Comparison of ENCODE assay signal across 15 cellular contexts in the genomic region with DNA sequence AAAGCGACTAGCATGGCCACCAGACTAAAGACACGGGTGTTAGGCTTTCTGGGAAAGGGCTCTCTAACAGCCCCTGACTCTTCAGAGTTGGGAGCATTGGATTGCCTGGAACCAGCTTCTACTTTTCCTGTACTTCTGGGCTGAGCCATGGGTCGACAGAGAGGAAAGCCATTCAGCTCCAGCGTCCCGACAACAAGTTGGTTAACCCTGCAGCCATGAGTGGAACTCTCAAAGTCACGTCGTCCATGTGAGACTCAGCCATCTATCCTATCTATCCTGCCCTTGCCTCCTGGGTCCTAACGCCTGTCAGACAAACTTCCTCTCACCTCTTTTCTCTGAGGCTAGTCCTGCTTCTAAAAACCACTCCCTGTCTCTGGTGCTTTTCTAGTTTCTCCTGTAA. TPM values are rescaled to one million over a fixed set of nuclear protein-coding genes. Genes with fewer than 3 reads are reported as not detected.
DNase-seq lines count a peak whose midpoint lies in the region; ATAC-seq lines count a peak whose summit lies in the region.
"Had no signal": no experiment of that assay in that cellular context is flagged by ENCODE, and none has a peak within 500 bp of the region (broad histone marks: within the 10 kb centered on the region; RNA-seq: fewer than 3 reads in every experiment).

No MANE protein-coding gene starts in this region.

- ATAC-seq in right cardiac atrium (no peak), GM18909 (IDR thresholded peaks at IDR 0.05; ENCODE audit: poor library complexity, unreplicated experiment) (no peak)
- ATAC-seq: left cardiac atrium had no signal

- H3K36me3 Mint-ChIP-seq in activated naive CD8-positive, alpha-beta T cell treated with anti-CD3 and anti-CD28 coated beads for 36 hours, result peaks cover 24% of the 10 kb centered on the region

- H3K27ac Mint-ChIP-seq in activated naive CD8-positive, alpha-beta T cell treated with anti-CD3 and anti-CD28 coated beads for 36 hours, result peak overlapping the region; percentile 85

- DNase-seq in activated T-cell treated with anti-CD3 and anti-CD28 coated beads for 48 hours (ENCODE audit: low read depth), result peak; percentile 6
- DNase-seq in activated T-cell treated with anti-CD3 and anti-CD28 coated beads for 4 hours, result no peak
- peak; percentile 10 to 25 for DNase-seq in activated CD4-positive, alpha-beta T cell treated with anti-CD3 and anti-CD28 coated beads, Interleukin-2, amount 50 U/mL, for 48 hours
- DNase-seq in activated naive CD8-positive, alpha-beta T cell treated with anti-CD3 and anti-CD28 coated beads for 36 hours, result peak; percentile 42
- peak; percentile 4 for DNase-seq in stimulated activated CD8-positive, alpha-beta memory T cell treated with anti-CD3 and anti-CD28 coated beads, Interleukin-7, amount 100 ng/mL, for 48 hours (ENCODE audit: extremely low read depth in 1 of 2, low read depth in 1 of 2)
- no peak for DNase-seq in right cardiac atrium
- no peak for DNase-seq in GM03348 (ENCODE audit: low spot score)
- DNase-seq: colonic mucosa, foreskin fibroblast, left cardiac atrium, NCI-H1105 treated with DMSO at 0.1 percent for 48 hours, NCI-H2171, NCI-H748 treated with DMSO at 0.1 percent for 48 hours had no signal

- H3K27me3 Mint-ChIP-seq in activated naive CD8-positive, alpha-beta T cell treated with anti-CD3 and anti-CD28 coated beads for 36 hours, result peaks cover 60% of the 10 kb centered on the region

- peaks cover 1% of the 10 kb centered on the region for H3K9me3 ChIP-seq in right cardiac atrium (ENCODE audit: control insufficient read depth, low read length)
- H3K9me3 ChIP-seq: colonic mucosa had no signal

- intact Hi-C loops in right cardiac atrium (cut with DNase I), result no loop called here

- H3K27me3 ChIP-seq in right cardiac atrium (ENCODE audit: control insufficient read depth, insufficient read depth), result no peaks in the 10 kb centered on the region
- H3K27me3 ChIP-seq: colonic mucosa had no signal

- no peak overlapping the region for H3K4me3 ChIP-seq in right cardiac atrium (ENCODE audit: low read length)
- H3K4me3 ChIP-seq: colonic mucosa had no signal

- H3K4me1 Mint-ChIP-seq in activated naive CD8-positive, alpha-beta T cell treated with anti-CD3 and anti-CD28 coated beads for 36 hours, result peaks cover 32% of the 10 kb centered on the region

- peak overlapping the region; percentile 83 for H3K4me3 Mint-ChIP-seq in activated naive CD8-positive, alpha-beta T cell treated with anti-CD3 and anti-CD28 coated beads for 36 hours

- H3K27ac ChIP-seq in right cardiac atrium (ENCODE audit: low read length), result no peak overlapping the region
- H3K27ac ChIP-seq: colonic mucosa, KMS-11 had no signal

- H3K9me3 Mint-ChIP-seq in activated naive CD8-positive, alpha-beta T cell treated with anti-CD3 and anti-CD28 coated beads for 36 hours, result peaks cover 5% of the 10 kb centered on the region

- 80% methylated on average over 8 of the region's 8 CpGs for WGBS in right cardiac atrium

- no peaks in the 10 kb centered on the region for H3K4me1 ChIP-seq in right cardiac atrium (ENCODE audit: control insufficient read depth, insufficient read depth, low read length)
- H3K4me1 ChIP-seq: colonic mucosa had no signal

RNA-seq across cellular contexts. Expression of a gene that starts 32.6 kb away (rescaled TPM):
- total RNA-seq in activated naive CD8-positive, alpha-beta T cell treated with anti-CD3 and anti-CD28 coated beads for 36 hours, result 10 to 100 TPM; 43.7 to 48.5 TPM
- 10 to 100 TPM; 36.8 to 44.3 (median 41.0) TPM for total RNA-seq in right cardiac atrium
- polyA plus RNA-seq in right cardiac atrium, result 9.0 TPM

Comparison
In these comparisons a context has a peak if more than half of its experiments do, and no peak if none do; other contexts are left out.
1. DNase-seq: peak in activated T-cell treated with anti-CD3 and anti-CD28 coated beads for 48 hours (single experiment), activated CD4-positive, alpha-beta T cell treated with anti-CD3 and anti-CD28 coated beads, Interleukin-2, amount 50 U/mL, for 48 hours (2 of 2), activated naive CD8-positive, alpha-beta T cell treated with anti-CD3 and anti-CD28 coated beads for 36 hours (single experiment) and stimulated activated CD8-positive, alpha-beta memory T cell treated with anti-CD3 and anti-CD28 coated beads, Interleukin-7, amount 100 ng/mL, for 48 hours (2 of 2); none in activated T-cell treated with anti-CD3 and anti-CD28 coated beads for 4 hours (single experiment), right cardiac atrium (0 of 3) and GM03348 (single experiment).